In genomic region chr17:60187011-60187751, GRCh38 we compare ENCODE assay signal across 16 cellular contexts. TPM values are rescaled to one million over a fixed set of nuclear protein-coding genes. Genes with fewer than 3 reads are reported as not detected.
DNase-seq lines count a peak whose midpoint lies in the region; ATAC-seq and TF ChIP-seq lines count a peak whose summit lies in the region.
"Not testable (repeated sequence)": the region's sequence is repeated elsewhere in the genome, so short reads cannot be mapped to it uniquely, and the experiment has no call there.
"Had no signal": no experiment of that assay in that cellular context is flagged by ENCODE, and none has a peak within 500 bp of the region (broad histone marks: within the 10 kb centered on the region; RNA-seq: fewer than 3 reads in every experiment).

No MANE protein-coding gene starts in this region.

- not testable (repeated sequence) for H3K27me3 ChIP-seq in A673 (replicated peaks; ENCODE audit: insufficient read depth, low read depth, low read length, poor library complexity); SK-N-SH (ENCODE audit: insufficient read depth)

- CTCF ChIA-PET in A673 (lab: Charles Lee) = not testable (repeated sequence)
- CTCF ChIA-PET in SK-N-SH (lab: Yijun Ruan, JAX) = interaction anchor here (1.5 kb wide), 1 partner anchor 44 kb away, joined by 6 read pairs; no protein-coding TSS in a partner anchor

- peak; percentile 60 for DNase-seq in A673 (ENCODE audit: low spot score)
- peak; percentile 90 for DNase-seq in EH (ENCODE audit: low read depth)
- peak; percentile 72 for DNase-seq in LNCaP clone FGC (ENCODE audit: low read depth)
- not testable (repeated sequence) for DNase-seq in SK-N-SH; stimulated activated naive B cell treated with anti-CD40 and anti-IgM and Interleukin-4, amounts not matched to agents 10 μg/mL and 1 μg/mL and 100 μg/mL, for 72 hours
- peak; percentile 31 for DNase-seq in astrocyte of the hippocampus (ENCODE audit: low read depth, low spot score)
- peak; percentile 87 for DNase-seq in erythroblast (lab: John Stamatoyannopoulos, UW)
- DNase-seq in lung microvascular endothelial cell (ENCODE audit: low read depth in 2 of 2) = peak; percentile 64 to 68

- peaks cover 20% of the 10 kb centered on the region for H3F3A ChIP-seq in SK-N-SH (replicated peaks; ENCODE audit: insufficient read depth)

- H3K4me1 Mint-ChIP-seq in stimulated activated naive B cell treated with anti-CD40 and anti-IgM and Interleukin-4, amounts not matched to agents 10 μg/mL and 1 μg/mL and 100 μg/mL, for 72 hours = peaks cover 9 to 15% of the 10 kb centered on the region in 2 donors

- H4K20me1 ChIP-seq in SK-N-SH (ENCODE audit: insufficient read depth) = not testable (repeated sequence)

- H3K4me3 Mint-ChIP-seq in stimulated activated naive B cell treated with anti-CD40 and anti-IgM and Interleukin-4, amounts not matched to agents 10 μg/mL and 1 μg/mL and 100 μg/mL, for 72 hours = not testable (repeated sequence)

- H3K4me2 ChIP-seq in SK-N-SH = peak overlapping the region; percentile 43

- not testable (repeated sequence) for H3K9me2 ChIP-seq in SK-N-SH

- intact Hi-C loops in A673 (cut with micrococcal nuclease; ENCODE audit: unreplicated experiment) = not testable (repeated sequence)

- not testable (repeated sequence) for TF ChIP-seq POLR2A in erythroblast (IDR thresholded peaks at IDR 0.05; ENCODE audit: low read length)

- not testable (repeated sequence) for TF ChIP-seq CTCF in A673 (conservative IDR thresholded peaks at IDR 0.05; ENCODE audit: low read depth, low read length); LNCaP clone FGC (IDR thresholded peaks at IDR 0.05; ENCODE audit: control insufficient read depth, extremely low read depth, insufficient read depth); SK-N-SH (IDR thresholded peaks at IDR 0.05)

- H3K36me3 Mint-ChIP-seq in stimulated activated naive B cell treated with anti-CD40 and anti-IgM and Interleukin-4, amounts not matched to agents 10 μg/mL and 1 μg/mL and 100 μg/mL, for 72 hours = peaks cover 24 to 34% of the 10 kb centered on the region in 2 donors

- not testable (repeated sequence) for H3K79me2 ChIP-seq in SK-N-SH (ENCODE audit: insufficient read depth)

- H3K4me3 ChIP-seq in A673 (ENCODE audit: low read depth, low read length, poor library complexity, severe bottlenecking); LNCaP clone FGC (ENCODE audit: low read depth, low read length); SK-N-SH (ENCODE audit: low read depth in 2 of 2, low read length in 1 of 2): not testable (repeated sequence)

- 61% methylated on average over 6 of the region's 6 CpGs for WGBS in SK-N-SH (ENCODE audit: low lambda C conversion rate)

- not testable (repeated sequence) for H3K27me3 Mint-ChIP-seq in stimulated activated naive B cell treated with anti-CD40 and anti-IgM and Interleukin-4, amounts not matched to agents 10 μg/mL and 1 μg/mL and 100 μg/mL, for 72 hours

- not testable (repeated sequence) for ATAC-seq in stimulated activated naive B cell treated with anti-CD40 and anti-IgM and Interleukin-4, amounts not matched to agents 10 μg/mL and 1 μg/mL and 100 μg/mL, for 72 hours (replicated peaks)

- H3K9ac ChIP-seq in SK-N-SH = peak overlapping the region; percentile 16; the same call in 1 of the 2 replicates

- not testable (repeated sequence) for BruUV-seq in A673 (replicated peaks; lab: Mats Ljungman, UMichigan)

- H3K36me3 ChIP-seq in A673 (ENCODE audit: insufficient read depth, low read length, poor library complexity, severe bottlenecking) = peaks cover 12% of the 10 kb centered on the region
- peaks cover 44 to 61% of the 10 kb centered on the region in 2 experiments for H3K36me3 ChIP-seq in SK-N-SH (replicated peaks in 1 of 2; ENCODE audit: control insufficient read depth in 1 of 2, insufficient read depth in 2 of 2, low read length in 1 of 2)

- TF ChIP-seq RAD21 in SK-N-SH (IDR thresholded peaks at IDR 0.05; ENCODE audit: low read length) = not testable (repeated sequence)

- H3K27ac ChIP-seq in A673 (ENCODE audit: low read depth, low read length, poor library complexity, severe bottlenecking) (peak overlapping the region; percentile 69), SK-N-SH (ENCODE audit: low read depth in 2 of 2, low read length in 1 of 2) (peak overlapping the region in 1 of 2 experiments; percentile 79; a peak in 3 of 4 replicates)

- H3K27ac Mint-ChIP-seq in stimulated activated naive B cell treated with anti-CD40 and anti-IgM and Interleukin-4, amounts not matched to agents 10 μg/mL and 1 μg/mL and 100 μg/mL, for 72 hours = peak overlapping the region; percentile 2

- H3K4me1 ChIP-seq in A673 (ENCODE audit: insufficient read depth, low read length, poor library complexity, severe bottlenecking) (peaks cover 25% of the 10 kb centered on the region), SK-N-SH (ENCODE audit: control insufficient read depth in 1 of 2, insufficient read depth in 2 of 2, low read depth in 1 of 2, low read length in 1 of 2) (peaks cover 0 to 20% of the 10 kb centered on the region in 2 experiments; a peak in 2 of 4 replicates)

- not testable (repeated sequence) for H3K9me3 ChIP-seq in A673 (ENCODE audit: low read depth, low read length, poor library complexity, severe bottlenecking); SK-N-SH

- H3K9me3 Mint-ChIP-seq in stimulated activated naive B cell treated with anti-CD40 and anti-IgM and Interleukin-4, amounts not matched to agents 10 μg/mL and 1 μg/mL and 100 μg/mL, for 72 hours = not testable (repeated sequence)

- H2AFZ ChIP-seq in SK-N-SH (ENCODE audit: low read depth) = not testable (repeated sequence)

- POLR2A ChIA-PET in A673 (lab: Charles Lee; ENCODE audit: low non-redundant PET); SK-N-SH (lab: Yijun Ruan, JAX): not testable (repeated sequence)

- peak in 1 of 2 experiments; percentile 10; a peak in 1 of 4 replicates for TF ChIP-seq EP300 in SK-N-SH (IDR thresholded peaks at IDR 0.05; ENCODE audit: borderline replicate concordance in 1 of 2, low read depth in 1 of 2, low read length in 1 of 2)

TF ChIP-seq in SK-N-SH, 30 proteins besides CTCF, POLR2A, EP300 and RAD21:
- TF ChIP-seq FOSL2 (IDR thresholded peaks at IDR 0.05; ENCODE audit: borderline replicate concordance, low read depth) (peak; percentile 16; the same call in 1 of the 2 replicates), JUND (IDR thresholded peaks at IDR 0.05) (0 out of 2 replicates have a peak, but pooled peaks have one; percentile 22), POLR2AphosphoS5 (IDR thresholded peaks at IDR 0.05; ENCODE audit: low read depth, low read length) (peak; percentile 42; the same call in 1 of the 2 replicates), TCF12 (IDR thresholded peaks at IDR 0.05) (peak; percentile 39; the same call in 1 of the 2 replicates), PBX3 (IDR thresholded peaks at IDR 0.05) (peak; percentile 32)

RNA-seq across cellular contexts. Expression of gene CA4, which starts 37.4 kb away (rescaled TPM):
- total RNA-seq in A673 (2021) = not detected in 2 replicates
- polyA plus RNA-seq in SK-N-SH (2012; rRNA removed) = 0.15 and 0.21 TPM in 2 replicates
- 0.04 and 0.10 TPM in 2 replicates for polyA plus RNA-seq in SK-N-SH (2012; cell fraction: cytosol; rRNA removed)
- 0.12 and 0.31 TPM in 2 replicates for polyA plus RNA-seq in SK-N-SH (2012; cell fraction: nucleus; rRNA removed)
- total RNA-seq in lung microvascular endothelial cell = 2.0 and 8.5 TPM in 2 replicates
- total RNA-seq: activated B cell treated with CpG ODN at 0.5 μM for 24 hours; activated T-helper 2 cell treated with anti-CD3 and anti-CD28 coated beads, Interferon-gamma antibody, Interleukin-2, Interleukin-4, amounts not matched to agents 10 μg/mL and 5 μg/mL and 100 μg/mL, durations not matched to agents 14 hours and 24 hours and 36 hours; CD4-positive, alpha-beta memory T cell; foreskin keratinocyte; HepG2; SK-MEL-5; T-helper 2 cell treated with Interferon-gamma antibody and Interleukin-4, amounts not matched to agents 100 ng/mL and 5 ng/mL, for 36 hours had no signal
- polyA plus RNA-seq: CD4-positive, alpha-beta memory T cell; foreskin keratinocyte; HepG2; immature natural killer cell had no signal
